8 cellular contexts compared by ENCODE assay signal in the genomic region with DNA sequence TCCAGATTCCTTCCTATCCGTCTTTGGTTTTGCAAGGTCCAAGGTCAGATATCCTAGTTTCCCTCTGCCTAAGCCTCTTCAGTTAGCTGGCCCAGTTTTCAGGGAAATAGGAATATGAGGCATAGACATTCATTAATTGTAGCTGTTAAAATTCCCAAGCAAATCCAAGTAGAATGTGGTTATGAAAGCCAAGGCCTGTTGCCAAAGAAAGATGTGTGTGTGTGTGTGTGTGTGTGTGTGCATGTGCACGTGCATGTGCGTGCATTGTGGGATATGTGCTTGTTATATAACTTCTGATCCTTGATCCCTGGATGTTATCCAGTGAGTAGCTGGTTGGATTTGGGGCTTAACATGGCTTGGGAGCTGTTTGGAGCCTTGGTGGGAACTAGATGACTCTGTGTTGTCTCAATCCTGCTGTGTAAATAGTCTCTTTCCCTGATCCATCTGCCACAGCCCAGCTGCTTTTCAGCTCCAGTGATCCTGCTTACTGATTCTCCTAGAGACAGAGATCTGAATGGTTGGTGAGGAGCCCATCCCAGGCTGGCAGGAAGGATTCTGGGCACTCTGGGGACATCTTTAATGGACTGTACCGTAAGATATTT.
DNase-seq lines count a peak whose midpoint lies in the region; ATAC-seq and TF ChIP-seq lines count a peak whose summit lies in the region.

No MANE protein-coding gene starts in this region.

- peak; percentile 77 for DNase-seq in D341Med (ENCODE audit: low spot score)
- peak; percentile 95 for DNase-seq in NCI-H524 treated with DMSO at 0.1 percent for 48 hours (lab: John Stamatoyannopoulos, UW)
- no peak for DNase-seq in esophagus squamous epithelium (lab: John Stamatoyannopoulos, UW)
- no peak for DNase-seq in osteocyte (ENCODE audit: extremely low spot score, unreplicated experiment)
- no peak for DNase-seq in T-cell
- DNase-seq in stimulated activated naive CD4-positive, alpha-beta T cell (lab: John Stamatoyannopoulos, UW) = no peak

- H3K9me3 ChIP-seq in esophagus squamous epithelium = no peaks in the 10 kb centered on the region

- H3K27ac Mint-ChIP-seq in osteocyte (ENCODE audit: unreplicated experiment) = peak overlapping the region; percentile 81
- H3K27ac Mint-ChIP-seq in T-cell = no peak overlapping the region

- H3K4me1 Mint-ChIP-seq in osteocyte (ENCODE audit: unreplicated experiment) (peaks cover 38% of the 10 kb centered on the region), T-cell (no peaks in the 10 kb centered on the region)

- H3K4me3 Mint-ChIP-seq in osteocyte (ENCODE audit: unreplicated experiment) (no peak overlapping the region), T-cell (no peak overlapping the region)

- CTCF ChIA-PET in T-cell (lab: Charles Lee) = no interaction called here

- no peak for TF ChIP-seq POLR2A in esophagus squamous epithelium (IDR thresholded peaks at IDR 0.05)

- ATAC-seq in GM18517 (IDR thresholded peaks at IDR 0.05; ENCODE audit: unreplicated experiment) (no peak), T-cell (replicated peaks in 1 of 4) (no peak), HG03520 (IDR thresholded peaks at IDR 0.05; ENCODE audit: unreplicated experiment) (no peak)

- intact Hi-C loops in esophagus squamous epithelium (cut with DNase I) = no loop called here

- H3K36me3 Mint-ChIP-seq in osteocyte (ENCODE audit: unreplicated experiment) (no peaks in the 10 kb centered on the region), T-cell (no peaks in the 10 kb centered on the region)

- no peak for TF ChIP-seq CTCF in esophagus squamous epithelium (IDR thresholded peaks at IDR 0.05)
- no peak for TF ChIP-seq CTCF in osteocyte (IDR thresholded peaks at IDR 0.05)

- no peaks in the 10 kb centered on the region for H3K27me3 ChIP-seq in esophagus squamous epithelium

- WGBS in esophagus squamous epithelium, 2 donors = 13 to 27% methylated on average over 3 to 4 of the region's 4 CpGs

- no peaks in the 10 kb centered on the region for H3K27me3 Mint-ChIP-seq in osteocyte (ENCODE audit: unreplicated experiment)
- H3K27me3 Mint-ChIP-seq in T-cell = peaks cover 3 to 14% of the 10 kb centered on the region in 2 donors

- H3K9me3 Mint-ChIP-seq in osteocyte (ENCODE audit: unreplicated experiment) = no peaks in the 10 kb centered on the region
- no peaks in the 10 kb centered on the region for H3K9me3 Mint-ChIP-seq in T-cell

- H3K4me1 ChIP-seq in esophagus squamous epithelium = peaks cover 7 to 38% (median 24%) of the 10 kb centered on the region in 3 donors

- no peaks in the 10 kb centered on the region for H3K36me3 ChIP-seq in esophagus squamous epithelium

- H3K4me3 ChIP-seq in esophagus squamous epithelium = no peak overlapping the region

- POLR2A ChIA-PET in T-cell (lab: Charles Lee) = no interaction called here

- peak overlapping the region; percentile 54 to 75 (median 73) for H3K27ac ChIP-seq in esophagus squamous epithelium

Comparison
In these comparisons a context has a peak if more than half of its experiments do, and no peak if none do; other contexts are left out.
1. DNase-seq: peak in D341Med (single experiment) and NCI-H524 treated with DMSO at 0.1 percent for 48 hours (single experiment); none in esophagus squamous epithelium (single experiment), osteocyte (single experiment), T-cell (0 of 34) and stimulated activated naive CD4-positive, alpha-beta T cell (0 of 6).